Comparison of ENCODE assay signal across 8 cellular contexts in genomic region chr22:46576556-46577351, GRCh38. TPM values are rescaled to one million over a fixed set of nuclear protein-coding genes. Genes with fewer than 3 reads are reported as not detected.
A peak's percentile ranks its signal among the peaks of the same experiment; 100 is the strongest.
DNase-seq lines count a peak whose midpoint lies in the region; ATAC-seq and TF ChIP-seq lines count a peak whose summit lies in the region.

No MANE protein-coding gene starts in this region.

- peaks cover 11% of the 10 kb centered on the region for H3K4me1 ChIP-seq in HUES64 (ENCODE audit: insufficient read depth, low read length)

- peak; percentile 43 for DNase-seq in WTC11 (ENCODE audit: low spot score)
- peak; percentile 68 for DNase-seq in central memory CD4-positive, alpha-beta T cell
- peak; percentile 79 for DNase-seq in left kidney (ENCODE audit: low read depth, low spot score)
- peak; percentile 32 to 59 (median 47) for DNase-seq in stimulated activated CD4-positive, alpha-beta T cell treated with anti-CD3 and anti-CD28 coated beads, TNF-alpha, amount 100 ng/mL, for 4 hours (ENCODE audit: low read depth in 3 of 3)
- no peak for DNase-seq in NCI-H2107 treated with DMSO at 0.1 percent for 48 hours (lab: John Stamatoyannopoulos, UW; ENCODE audit: unreplicated experiment)
- DNase-seq in NCI-H2107 (lab: John Stamatoyannopoulos, UW) = no peak

- H3K4me3 Mint-ChIP-seq in WTC11 = peak overlapping the region; percentile 76

- H3K27ac ChIP-seq in HUES64 (ENCODE audit: low read depth, low read length) = no peak overlapping the region

- H3K36me3 ChIP-seq in HUES64 (ENCODE audit: insufficient read depth, low read length) = no peaks in the 10 kb centered on the region

- ATAC-seq in WTC11 = peak; percentile 24

- TF ChIP-seq POLR2A in GM15510 (IDR thresholded peaks at IDR 0.05; ENCODE audit: borderline replicate concordance, extremely low read depth, insufficient read length) = peak; percentile 27

- H3K9me3 ChIP-seq in HUES64 (ENCODE audit: insufficient read depth, low read depth, low read length) = peaks cover 5% of the 10 kb centered on the region; the same call in 1 of the 2 replicates

- H3K9ac ChIP-seq in HUES64 (ENCODE audit: low read depth, low read length) = peak overlapping the region; percentile 83

- H3K36me3 Mint-ChIP-seq in WTC11 = 0 out of 2 replicates have a peak, but pooled peaks cover 4% of the 10 kb centered on the region

- POLR2A ChIA-PET in WTC11 (lab: Charles Lee) = no interaction called here

- H3K27me3 ChIP-seq in HUES64 (ENCODE audit: insufficient read depth, low read length) = peaks cover 13% of the 10 kb centered on the region

- peaks cover 3% of the 10 kb centered on the region; the same call in 1 of the 2 replicates for H3K27me3 Mint-ChIP-seq in WTC11 (ENCODE audit: low read depth)

- peaks cover 6% of the 10 kb centered on the region for H3K9me3 Mint-ChIP-seq in WTC11

- WGBS in HUES64 = 1% methylated on average over 141 of the region's 141 CpGs

- H3K4me3 ChIP-seq in HUES64 (ENCODE audit: low read length) = peak overlapping the region; percentile 67

- TF ChIP-seq CTCF in WTC11 (IDR thresholded peaks at IDR 0.05) = no peak

- H3K4me1 Mint-ChIP-seq in WTC11 = peaks cover 53% of the 10 kb centered on the region

- H3K27ac Mint-ChIP-seq in WTC11 = no peak overlapping the region

- CTCF ChIA-PET in WTC11 (lab: Charles Lee) = interaction anchor here (1.0 to 2.1 kb wide), 3 partner anchors 13 to 43 kb away, joined by 4 to 27 read pairs (median 9); no protein-coding TSS in a partner anchor

TF ChIP-seq in WTC11, 78 proteins besides CTCF, POLR2A, EP300 and RAD21 (continues in another document):
- no peak for TF ChIP-seq E2F4 (CRISPR knock-in tag; IDR thresholded peaks at IDR 0.05; ENCODE audit: borderline replicate concordance, low read depth)
- TF ChIP-seq, protein P1, sequence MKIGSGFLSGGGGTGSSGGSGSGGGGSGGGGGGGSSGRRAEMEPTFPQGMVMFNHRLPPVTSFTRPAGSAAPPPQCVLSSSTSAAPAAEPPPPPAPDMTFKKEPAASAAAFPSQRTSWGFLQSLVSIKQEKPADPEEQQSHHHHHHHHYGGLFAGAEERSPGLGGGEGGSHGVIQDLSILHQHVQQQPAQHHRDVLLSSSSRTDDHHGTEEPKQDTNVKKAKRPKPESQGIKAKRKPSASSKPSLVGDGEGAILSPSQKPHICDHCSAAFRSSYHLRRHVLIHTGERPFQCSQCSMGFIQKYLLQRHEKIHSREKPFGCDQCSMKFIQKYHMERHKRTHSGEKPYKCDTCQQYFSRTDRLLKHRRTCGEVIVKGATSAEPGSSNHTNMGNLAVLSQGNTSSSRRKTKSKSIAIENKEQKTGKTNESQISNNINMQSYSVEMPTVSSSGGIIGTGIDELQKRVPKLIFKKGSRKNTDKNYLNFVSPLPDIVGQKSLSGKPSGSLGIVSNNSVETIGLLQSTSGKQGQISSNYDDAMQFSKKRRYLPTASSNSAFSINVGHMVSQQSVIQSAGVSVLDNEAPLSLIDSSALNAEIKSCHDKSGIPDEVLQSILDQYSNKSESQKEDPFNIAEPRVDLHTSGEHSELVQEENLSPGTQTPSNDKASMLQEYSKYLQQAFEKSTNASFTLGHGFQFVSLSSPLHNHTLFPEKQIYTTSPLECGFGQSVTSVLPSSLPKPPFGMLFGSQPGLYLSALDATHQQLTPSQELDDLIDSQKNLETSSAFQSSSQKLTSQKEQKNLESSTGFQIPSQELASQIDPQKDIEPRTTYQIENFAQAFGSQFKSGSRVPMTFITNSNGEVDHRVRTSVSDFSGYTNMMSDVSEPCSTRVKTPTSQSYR (CRISPR knock-in tag; IDR thresholded peaks at IDR 0.05) = no peak
- no peak for TF ChIP-seq ZNF512 (CRISPR knock-in tag; IDR thresholded peaks at IDR 0.05; ENCODE audit: borderline replicate concordance)
- TF ChIP-seq ZNF416 (CRISPR knock-in tag; IDR thresholded peaks at IDR 0.05) = no peak
- TF ChIP-seq JAZF1 (CRISPR knock-in tag; IDR thresholded peaks at IDR 0.05) = no peak
- no peak for TF ChIP-seq CREB1 (CRISPR knock-in tag; IDR thresholded peaks at IDR 0.05)
- no peak for TF ChIP-seq FOXK1 (CRISPR knock-in tag; IDR thresholded peaks at IDR 0.05)
- TF ChIP-seq ZNF232 (CRISPR knock-in tag; IDR thresholded peaks at IDR 0.05) = no peak
- TF ChIP-seq ATF6 (CRISPR knock-in tag; IDR thresholded peaks at IDR 0.05) = no peak
- no peak for TF ChIP-seq RORB (CRISPR knock-in tag; IDR thresholded peaks at IDR 0.05)
- TF ChIP-seq ZNF219 (CRISPR knock-in tag; IDR thresholded peaks at IDR 0.05; ENCODE audit: borderline replicate concordance) = no peak
- TF ChIP-seq USF2 (CRISPR knock-in tag; IDR thresholded peaks at IDR 0.05) = peak; percentile 27; the same call in 1 of the 2 replicates
- TF ChIP-seq SP1 (CRISPR knock-in tag; conservative IDR thresholded peaks at IDR 0.05) = 0 out of 2 replicates have a peak, but pooled peaks have one; percentile 14

RNA-seq across cellular contexts. Expression of gene CELSR1, which starts 39.3 kb away (rescaled TPM):
- 9.0 TPM for polyA plus RNA-seq in HUES64 (2013, experiment 1 of 2)
- 10.1 TPM for polyA plus RNA-seq in HUES64 (2013, experiment 2 of 2)
- 16.8 to 20.8 TPM (median 19.9 TPM) in 3 replicates for total RNA-seq in WTC11 (2021)

RNA-seq across cellular contexts. Expression of gene GRAMD4, which starts 43.4 kb away (rescaled TPM):
- polyA plus RNA-seq in HUES64 (2013, experiment 1 of 2) = 13.7 TPM
- 12.7 TPM for polyA plus RNA-seq in HUES64 (2013, experiment 2 of 2)
- total RNA-seq in WTC11 (2021) = 32.8 to 41.0 TPM (median 33.1 TPM) in 3 replicates

Comparison
In these comparisons a context has a peak if more than half of its experiments do, and no peak if none do; other contexts are left out.
1. DNase-seq: peak in WTC11 (single experiment), central memory CD4-positive, alpha-beta T cell (single experiment), left kidney (single experiment) and stimulated activated CD4-positive, alpha-beta T cell treated with anti-CD3 and anti-CD28 coated beads, TNF-alpha, amount 100 ng/mL, for 4 hours (3 of 3); none in NCI-H2107 treated with DMSO at 0.1 percent for 48 hours (single experiment) and NCI-H2107 (single experiment).